19 cellular contexts compared by ENCODE assay signal in the genomic region with DNA sequence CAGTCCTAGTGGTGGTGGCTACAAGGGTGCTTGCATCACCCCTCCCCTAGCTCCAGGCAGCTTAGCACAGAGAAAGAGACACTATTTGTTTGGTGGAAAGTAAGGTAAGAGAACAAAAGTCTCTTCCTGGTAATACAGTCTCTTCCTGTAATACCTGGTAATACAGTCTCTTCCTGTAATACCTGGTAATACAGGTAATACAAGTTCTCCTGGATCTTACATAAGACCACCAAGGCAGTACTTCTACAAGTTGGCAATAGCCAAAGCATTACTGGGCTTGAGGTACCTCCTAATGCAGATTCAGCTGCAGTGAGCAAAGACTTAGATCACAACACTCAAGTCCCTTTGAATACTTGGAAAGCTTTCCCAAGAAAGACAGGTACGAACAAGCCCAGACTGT.
"Had no signal": no experiment of that assay in that cellular context is flagged by ENCODE, and none has a peak within 500 bp of the region (broad histone marks: within the 10 kb centered on the region; RNA-seq: fewer than 3 reads in every experiment).

No MANE protein-coding gene starts in this region.

- H3K4me1 ChIP-seq: vagina had no signal

- H3K9me3 ChIP-seq: thoracic aorta, vagina had no signal

- H3K27ac Mint-ChIP-seq: activated CD4-positive, alpha-beta memory T cell treated with anti-CD3 and anti-CD28 coated beads for 36 hours; activated naive CD8-positive, alpha-beta T cell treated with anti-CD3 and anti-CD28 coated beads, Interleukin-2, amount 10 ng/mL, durations not matched to agents 7 days and 5 days; immature natural killer cell; memory B cell; nephron; stimulated activated naive CD8-positive, alpha-beta T cell treated with anti-CD3 and anti-CD28 coated beads, Interleukin-15, amount 100 ng/mL, for 72 hours; T-cell had no signal

- H3K27me3 Mint-ChIP-seq: activated CD4-positive, alpha-beta memory T cell treated with anti-CD3 and anti-CD28 coated beads for 36 hours; stimulated activated naive CD8-positive, alpha-beta T cell treated with anti-CD3 and anti-CD28 coated beads, Interleukin-15, amount 100 ng/mL, for 72 hours; T-cell had no signal

- H3K27me3 ChIP-seq: vagina had no signal

- H3K27ac ChIP-seq: thoracic aorta, vagina had no signal

- H3K4me3 ChIP-seq: thoracic aorta, vagina had no signal

- H3K36me3 ChIP-seq: thoracic aorta, vagina had no signal

- H3K9me3 Mint-ChIP-seq: activated CD4-positive, alpha-beta memory T cell treated with anti-CD3 and anti-CD28 coated beads for 36 hours; activated naive CD8-positive, alpha-beta T cell treated with anti-CD3 and anti-CD28 coated beads, Interleukin-2, amount 10 ng/mL, durations not matched to agents 7 days and 5 days; immature natural killer cell had no signal

- H3K4me1 Mint-ChIP-seq: immature natural killer cell; memory B cell; nephron; stimulated activated naive CD8-positive, alpha-beta T cell treated with anti-CD3 and anti-CD28 coated beads, Interleukin-15, amount 100 ng/mL, for 72 hours had no signal

- FAIRE-seq: colon had no signal

- H3K4me3 Mint-ChIP-seq: activated CD4-positive, alpha-beta memory T cell treated with anti-CD3 and anti-CD28 coated beads for 36 hours; activated naive CD8-positive, alpha-beta T cell treated with anti-CD3 and anti-CD28 coated beads, Interleukin-2, amount 10 ng/mL, durations not matched to agents 7 days and 5 days; activated T-cell treated with anti-CD3 and anti-CD28 coated beads, Interleukin-2, amount 50 U/mL, for 72 hours; immature natural killer cell; memory B cell; nephron; stimulated activated naive CD8-positive, alpha-beta T cell treated with anti-CD3 and anti-CD28 coated beads, Interleukin-15, amount 100 ng/mL, for 72 hours; T-cell had no signal

- H3K36me3 Mint-ChIP-seq: activated CD4-positive, alpha-beta memory T cell treated with anti-CD3 and anti-CD28 coated beads for 36 hours had no signal

- DNase-seq: activated CD4-positive, alpha-beta memory T cell treated with anti-CD3 and anti-CD28 coated beads for 36 hours; activated CD4-positive, alpha-beta T cell treated with anti-CD3 and anti-CD28 coated beads for 1 hour; activated gamma-delta T cell treated with Interleukin-2 at 50 U/mL for 16 hours; activated naive CD8-positive, alpha-beta T cell treated with anti-CD3 and anti-CD28 coated beads, Interleukin-2, amount 10 ng/mL, durations not matched to agents 7 days and 5 days; activated T-cell treated with anti-CD3 and anti-CD28 coated beads, Interleukin-2, amount 50 U/mL, for 72 hours; aorta; glutamatergic neuron; immature natural killer cell; left cardiac atrium; stimulated activated CD4-positive, alpha-beta T cell treated with anti-CD3 and anti-CD28 coated beads, Interleukin-15, amount 100 ng/mL, for 24 hours; stimulated activated CD4-positive, alpha-beta T cell treated with anti-CD3 and anti-CD28 coated beads, Interleukin-4, amount 100 ng/mL, for 24 hours; stimulated activated naive CD8-positive, alpha-beta T cell treated with anti-CD3 and anti-CD28 coated beads, Interleukin-15, amount 100 ng/mL, for 72 hours; T-cell; T1000 had no signal

- ATAC-seq: activated T-cell treated with anti-CD3 and anti-CD28 coated beads, Interleukin-2, amount 50 U/mL, for 72 hours; left cardiac atrium; stimulated activated naive CD8-positive, alpha-beta T cell treated with anti-CD3 and anti-CD28 coated beads, Interleukin-15, amount 100 ng/mL, for 72 hours; T-cell had no signal
